Comparison of ENCODE assay signal across 1 cellular context in genomic region chr1:11735854-11736745, GRCh38.
TF ChIP-seq lines count a peak whose summit lies in the region.

A gene with protein sequence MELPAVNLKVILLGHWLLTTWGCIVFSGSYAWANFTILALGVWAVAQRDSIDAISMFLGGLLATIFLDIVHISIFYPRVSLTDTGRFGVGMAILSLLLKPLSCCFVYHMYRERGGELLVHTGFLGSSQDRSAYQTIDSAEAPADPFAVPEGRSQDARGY (plus strand): TSS chr1:11736136. CDS start chr1:11736209, 73 bp downstream.

TF ChIP-seq in K562, 482 proteins besides CTCF, POLR2A, EP300 and RAD21 (continued from another document and continues in another):
- TF ChIP-seq, protein P1, sequence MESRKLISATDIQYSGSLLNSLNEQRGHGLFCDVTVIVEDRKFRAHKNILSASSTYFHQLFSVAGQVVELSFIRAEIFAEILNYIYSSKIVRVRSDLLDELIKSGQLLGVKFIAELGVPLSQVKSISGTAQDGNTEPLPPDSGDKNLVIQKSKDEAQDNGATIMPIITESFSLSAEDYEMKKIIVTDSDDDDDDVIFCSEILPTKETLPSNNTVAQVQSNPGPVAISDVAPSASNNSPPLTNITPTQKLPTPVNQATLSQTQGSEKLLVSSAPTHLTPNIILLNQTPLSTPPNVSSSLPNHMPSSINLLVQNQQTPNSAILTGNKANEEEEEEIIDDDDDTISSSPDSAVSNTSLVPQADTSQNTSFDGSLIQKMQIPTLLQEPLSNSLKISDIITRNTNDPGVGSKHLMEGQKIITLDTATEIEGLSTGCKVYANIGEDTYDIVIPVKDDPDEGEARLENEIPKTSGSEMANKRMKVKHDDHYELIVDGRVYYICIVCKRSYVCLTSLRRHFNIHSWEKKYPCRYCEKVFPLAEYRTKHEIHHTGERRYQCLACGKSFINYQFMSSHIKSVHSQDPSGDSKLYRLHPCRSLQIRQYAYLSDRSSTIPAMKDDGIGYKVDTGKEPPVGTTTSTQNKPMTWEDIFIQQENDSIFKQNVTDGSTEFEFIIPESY (CRISPR knock-in tag; IDR thresholded peaks at IDR 0.05), result peak; percentile 77
- TF ChIP-seq LCOR (CRISPR knock-in tag; IDR thresholded peaks at IDR 0.05) (peak; percentile 69; the same call in 1 of the 2 replicates), ERF (CRISPR knock-in tag; IDR thresholded peaks at IDR 0.05) (peak; percentile 87), ETV1 (tag; conservative IDR thresholded peaks at IDR 0.05; ENCODE audit: low read depth) (peak; percentile 44), ZNF134 (CRISPR knock-in tag; conservative IDR thresholded peaks at IDR 0.05) (no peak), NONO (IDR thresholded peaks at IDR 0.05; ENCODE audit: low read depth in 2 of 2, low read length in 1 of 2) (no peak), FIP1L1 (IDR thresholded peaks at IDR 0.05; ENCODE audit: low read depth, low read length, poor library complexity, severe bottlenecking) (peak; percentile 62), SUPT5H (IDR thresholded peaks at IDR 0.05) (peak; percentile 83), MAFK (IDR thresholded peaks at IDR 0.05; ENCODE audit: low read length) (no peak), NRF1 (conservative IDR thresholded peaks at IDR 0.05 in 1 of 2, IDR thresholded peaks at IDR 0.05 in 1 of 2) (peak; percentile 79 to 82), FOXA3 (CRISPR knock-in tag; conservative IDR thresholded peaks at IDR 0.05 in 1 of 2, IDR thresholded peaks at IDR 0.05 in 1 of 2) (peak in 1 of 2 experiments; percentile 50; a peak in 1 of 4 replicates), RFX1 (IDR thresholded peaks at IDR 0.05) (peak; percentile 99), E2F3 (CRISPR knock-in tag; IDR thresholded peaks at IDR 0.05) (peak; percentile 80; the same call in 1 of the 2 replicates), E2F6 (IDR thresholded peaks at IDR 0.05; ENCODE audit: borderline replicate concordance in 1 of 2, extremely low read depth in 1 of 2, insufficient read depth in 1 of 2, insufficient read length in 1 of 2, low read depth in 1 of 2, low read length in 1 of 2, poor library complexity in 1 of 2, severe bottlenecking in 1 of 2) (peak; percentile 76 to 93), ZBTB17 (CRISPR knock-in tag; IDR thresholded peaks at IDR 0.05) (peak; percentile 52; the same call in 1 of the 2 replicates), CTCFL (IDR thresholded peaks at IDR 0.05; ENCODE audit: borderline replicate concordance, insufficient read depth, low read depth, low read length, poor library complexity, severe bottlenecking) (peak; percentile 58), ZNF79 (CRISPR knock-in tag; IDR thresholded peaks at IDR 0.05; ENCODE audit: low read depth) (0 out of 2 replicates have a peak, but pooled peaks have one; percentile 3), NR4A1 (CRISPR knock-in tag; IDR thresholded peaks at IDR 0.05) (peak; percentile 83; the same call in 1 of the 2 replicates), NR4A1 (tag; IDR thresholded peaks at IDR 0.05) (no peak), DLX4 (CRISPR knock-in tag; IDR thresholded peaks at IDR 0.05) (no peak), RBM39 (optimal IDR thresholded peaks at IDR 0.05; ENCODE audit: low read depth, low read length) (no peak), ZBTB9 (CRISPR knock-in tag; IDR thresholded peaks at IDR 0.05) (peak; percentile 83), CEBPG (CRISPR knock-in tag; IDR thresholded peaks at IDR 0.05) (0 out of 2 replicates have a peak, but pooled peaks have one; percentile 14), CEBPG (tag; conservative IDR thresholded peaks at IDR 0.05 in 1 of 2, IDR thresholded peaks at IDR 0.05 in 1 of 2) (no peak), FOXM1 (IDR thresholded peaks at IDR 0.05; ENCODE audit: low read depth) (no peak), FOXM1 (CRISPR knock-in tag; IDR thresholded peaks at IDR 0.05; ENCODE audit: low read depth) (peak; percentile 61; the same call in 1 of the 2 replicates), CXXC5 (CRISPR knock-in tag; IDR thresholded peaks at IDR 0.05) (peak; percentile 78), SMAD2 (IDR thresholded peaks at IDR 0.05; ENCODE audit: low read depth, low read length) (no peak), SREBF2 (CRISPR knock-in tag; IDR thresholded peaks at IDR 0.05) (0 out of 2 replicates have a peak, but pooled peaks have one; percentile 72), JUND (IDR thresholded peaks at IDR 0.05; ENCODE audit: borderline replicate concordance, low read depth, low read length) (peak; percentile 32; the same call in 1 of the 2 replicates), JUND (tag; IDR thresholded peaks at IDR 0.05; ENCODE audit: borderline replicate concordance, low read depth, low read length) (peak; percentile 57; the same call in 1 of the 3 replicates), LEF1 (IDR thresholded peaks at IDR 0.05) (0 out of 2 replicates have a peak, but pooled peaks have one; percentile 20), BRD9 (IDR thresholded peaks at IDR 0.05; ENCODE audit: low read depth, partially characterized antibody) (peak; percentile 36), HMGXB4 (CRISPR knock-in tag; IDR thresholded peaks at IDR 0.05) (peak; percentile 73; the same call in 1 of the 2 replicates), PURB (CRISPR knock-in tag; IDR thresholded peaks at IDR 0.05; ENCODE audit: low read depth) (no peak), TEAD1 (CRISPR knock-in tag; IDR thresholded peaks at IDR 0.05) (peak; percentile 27 to 71; a peak in 2 of 4 replicates), POLR2B (IDR thresholded peaks at IDR 0.05; ENCODE audit: low read depth, partially characterized antibody) (peak; percentile 52), ARID4B (CRISPR knock-in tag; IDR thresholded peaks at IDR 0.05) (peak; percentile 96), HES1 (IDR thresholded peaks at IDR 0.05; ENCODE audit: low read depth) (no peak), FOXK1 (CRISPR knock-in tag; IDR thresholded peaks at IDR 0.05; ENCODE audit: borderline replicate concordance) (no peak; the same call in 1 of the 2 replicates), YY1 (IDR thresholded peaks at IDR 0.05; ENCODE audit: borderline replicate concordance in 1 of 3, control insufficient read depth in 1 of 3, extremely low read depth in 1 of 3, insufficient read depth in 3 of 3, insufficient read length in 1 of 3, insufficient replicate concordance in 2 of 3, low read depth in 1 of 3, low read length in 2 of 3) (peak in 1 of 3 experiments; percentile 28)
- TF ChIP-seq, protein P2, sequence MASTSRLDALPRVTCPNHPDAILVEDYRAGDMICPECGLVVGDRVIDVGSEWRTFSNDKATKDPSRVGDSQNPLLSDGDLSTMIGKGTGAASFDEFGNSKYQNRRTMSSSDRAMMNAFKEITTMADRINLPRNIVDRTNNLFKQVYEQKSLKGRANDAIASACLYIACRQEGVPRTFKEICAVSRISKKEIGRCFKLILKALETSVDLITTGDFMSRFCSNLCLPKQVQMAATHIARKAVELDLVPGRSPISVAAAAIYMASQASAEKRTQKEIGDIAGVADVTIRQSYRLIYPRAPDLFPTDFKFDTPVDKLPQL (IDR thresholded peaks at IDR 0.05; ENCODE audit: extremely low read depth, insufficient read length), result no peak
- TF ChIP-seq, protein P3, sequence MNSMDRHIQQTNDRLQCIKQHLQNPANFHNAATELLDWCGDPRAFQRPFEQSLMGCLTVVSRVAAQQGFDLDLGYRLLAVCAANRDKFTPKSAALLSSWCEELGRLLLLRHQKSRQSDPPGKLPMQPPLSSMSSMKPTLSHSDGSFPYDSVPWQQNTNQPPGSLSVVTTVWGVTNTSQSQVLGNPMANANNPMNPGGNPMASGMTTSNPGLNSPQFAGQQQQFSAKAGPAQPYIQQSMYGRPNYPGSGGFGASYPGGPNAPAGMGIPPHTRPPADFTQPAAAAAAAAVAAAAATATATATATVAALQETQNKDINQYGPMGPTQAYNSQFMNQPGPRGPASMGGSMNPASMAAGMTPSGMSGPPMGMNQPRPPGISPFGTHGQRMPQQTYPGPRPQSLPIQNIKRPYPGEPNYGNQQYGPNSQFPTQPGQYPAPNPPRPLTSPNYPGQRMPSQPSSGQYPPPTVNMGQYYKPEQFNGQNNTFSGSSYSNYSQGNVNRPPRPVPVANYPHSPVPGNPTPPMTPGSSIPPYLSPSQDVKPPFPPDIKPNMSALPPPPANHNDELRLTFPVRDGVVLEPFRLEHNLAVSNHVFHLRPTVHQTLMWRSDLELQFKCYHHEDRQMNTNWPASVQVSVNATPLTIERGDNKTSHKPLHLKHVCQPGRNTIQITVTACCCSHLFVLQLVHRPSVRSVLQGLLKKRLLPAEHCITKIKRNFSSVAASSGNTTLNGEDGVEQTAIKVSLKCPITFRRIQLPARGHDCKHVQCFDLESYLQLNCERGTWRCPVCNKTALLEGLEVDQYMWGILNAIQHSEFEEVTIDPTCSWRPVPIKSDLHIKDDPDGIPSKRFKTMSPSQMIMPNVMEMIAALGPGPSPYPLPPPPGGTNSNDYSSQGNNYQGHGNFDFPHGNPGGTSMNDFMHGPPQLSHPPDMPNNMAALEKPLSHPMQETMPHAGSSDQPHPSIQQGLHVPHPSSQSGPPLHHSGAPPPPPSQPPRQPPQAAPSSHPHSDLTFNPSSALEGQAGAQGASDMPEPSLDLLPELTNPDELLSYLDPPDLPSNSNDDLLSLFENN (IDR thresholded peaks at IDR 0.05; ENCODE audit: low read depth in 2 of 2, low read length in 2 of 2), result peak in 1 of 2 experiments; percentile 21; a peak in 1 of 4 replicates
